In genomic region chr19:7617172-7617571, GRCh38 we compare ENCODE assay signal across 18 cellular contexts. TPM values are rescaled to one million over a fixed set of nuclear protein-coding genes. Genes with fewer than 3 reads are reported as not detected.
DNase-seq lines count a peak whose midpoint lies in the region; ATAC-seq, FAIRE-seq and TF ChIP-seq lines count a peak whose summit lies in the region.
"Had no signal": no experiment of that assay in that cellular context is flagged by ENCODE, and none has a peak within 500 bp of the region (broad histone marks: within the 10 kb centered on the region; RNA-seq: fewer than 3 reads in every experiment).

No MANE protein-coding gene starts in this region.

- H3K4me3 ChIP-seq in breast epithelium (no peak overlapping the region), mammary epithelial cell (replicated peaks in 1 of 3; ENCODE audit: insufficient read depth in 1 of 3, low read depth in 2 of 3, low read length in 3 of 3) (no peak overlapping the region), K562 (no peak overlapping the region), neutrophil (ENCODE audit: low read depth in 1 of 2, low read length in 1 of 2) (no peak overlapping the region), Karpas-422 (ENCODE audit: low read length) (no peak overlapping the region)
- H3K4me3 ChIP-seq: BLaER1, GM23338 had no signal

- H3K9me3 ChIP-seq in breast epithelium (no peaks in the 10 kb centered on the region), mammary epithelial cell (replicated peaks; ENCODE audit: insufficient read depth, low read length) (no peaks in the 10 kb centered on the region), K562 (replicated peaks; ENCODE audit: control insufficient read depth, insufficient read depth, low read depth, low read length) (no peaks in the 10 kb centered on the region), neutrophil (no peaks in the 10 kb centered on the region), Karpas-422 (ENCODE audit: low read length) (no peaks in the 10 kb centered on the region)
- H3K9me3 ChIP-seq: BLaER1 had no signal

- no peak overlapping the region for H2AFZ ChIP-seq in mammary epithelial cell (ENCODE audit: low read depth, low read length)
- no peak overlapping the region for H2AFZ ChIP-seq in K562 (ENCODE audit: low read depth, low read length)
- H2AFZ ChIP-seq in Karpas-422 (ENCODE audit: low read length): no peak overlapping the region
- H2AFZ ChIP-seq: GM23338 had no signal

- H3K79me2 ChIP-seq in mammary epithelial cell (ENCODE audit: insufficient read depth, low read length) (no peaks in the 10 kb centered on the region), K562 (ENCODE audit: control insufficient read depth, insufficient read depth, low read length) (no peaks in the 10 kb centered on the region), Karpas-422 (ENCODE audit: low read length) (no peaks in the 10 kb centered on the region)

- no peaks in the 10 kb centered on the region for H3K9me2 ChIP-seq in Karpas-422 (replicated peaks; ENCODE audit: insufficient read depth, low read length)

- FAIRE-seq in K562 (lab: Jason Lieb, UNC): no peak
- FAIRE-seq: GM12891 had no signal

- H3K36me3 ChIP-seq in breast epithelium (peaks cover 1% of the 10 kb centered on the region), mammary epithelial cell (ENCODE audit: insufficient read depth, low read length) (no peaks in the 10 kb centered on the region), K562 (ENCODE audit: control insufficient read depth, insufficient read depth, low read length) (peaks cover 31% of the 10 kb centered on the region; the same call in 2 of the 3 replicates), neutrophil (peaks cover 38% of the 10 kb centered on the region), Karpas-422 (ENCODE audit: insufficient read depth, low read length) (no peaks in the 10 kb centered on the region)

- no peak for TF ChIP-seq RAD21 in K562 (CRISPR knock-in tag; conservative IDR thresholded peaks at IDR 0.05 in 1 of 2, IDR thresholded peaks at IDR 0.05 in 1 of 2)

- H3K27ac ChIP-seq in breast epithelium (peak overlapping the region; percentile 90 to 94), mammary epithelial cell (ENCODE audit: insufficient read depth, low read depth, low read length) (no peak overlapping the region), K562 (ENCODE audit: extremely low read depth, low read depth, low read length) (no peak overlapping the region), neutrophil (peak overlapping the region; percentile 59), Karpas-422 (ENCODE audit: low read length) (no peak overlapping the region)
- H3K27ac ChIP-seq: BLaER1 had no signal

- no peaks in the 10 kb centered on the region for H4K20me1 ChIP-seq in mammary epithelial cell (ENCODE audit: insufficient read depth, low read length)
- H4K20me1 ChIP-seq in K562 (replicated peaks; ENCODE audit: control insufficient read depth, insufficient read depth, low read length): 0 out of 2 replicates have a peak, but pooled peaks cover 3% of the 10 kb centered on the region
- H4K20me1 ChIP-seq in Karpas-422 (ENCODE audit: insufficient read depth, low read depth, low read length): no peaks in the 10 kb centered on the region

- POLR2A ChIA-PET in K562 (lab: Yijun Ruan, JAX): interaction anchor here (2.7 kb wide), 1 partner anchor 12 kb away, joined by 22 read pairs; the partner anchor contains the start of genes PET100 and XAB2

- intact Hi-C loops in breast epithelium (cut with DNase I; ENCODE audit: low total_unique reads) (no loop called here), mammary epithelial cell (cut with micrococcal nuclease) (no loop called here), K562 (cut with micrococcal nuclease) (no loop called here), sciatic nerve (cut with DNase I) (no loop called here)

- H3K27me3 ChIP-seq in breast epithelium (no peaks in the 10 kb centered on the region), mammary epithelial cell (ENCODE audit: insufficient read depth, low read length) (no peaks in the 10 kb centered on the region), K562 (ENCODE audit: control insufficient read depth in 2 of 2, insufficient read depth in 2 of 2, low read length in 2 of 2) (peaks cover 3 to 10% of the 10 kb centered on the region in 2 experiments; a peak in 3 of 5 replicates), neutrophil (no peaks in the 10 kb centered on the region), Karpas-422 (ENCODE audit: low read length) (no peaks in the 10 kb centered on the region)
- H3K27me3 ChIP-seq: BLaER1 had no signal

- BruUV-seq in mammary epithelial cell (replicated peaks; lab: Mats Ljungman, UMichigan) (no TSS peak), K562 (replicated peaks; lab: Mats Ljungman, UMichigan) (no TSS peak)

- no peak overlapping the region for H3K9ac ChIP-seq in mammary epithelial cell (ENCODE audit: insufficient read depth, low read length)
- peak overlapping the region in 1 of 2 experiments; percentile 17; a peak in 1 of 4 replicates for H3K9ac ChIP-seq in K562 (ENCODE audit: insufficient read depth in 1 of 2, low read depth in 2 of 2, low read length in 2 of 2)
- H3K9ac ChIP-seq in Karpas-422 (ENCODE audit: low read length): no peak overlapping the region
- H3K9ac ChIP-seq: BLaER1 had no signal

- H3K4me1 ChIP-seq in breast epithelium: peaks cover 0 to 14% of the 10 kb centered on the region in 2 donors
- no peaks in the 10 kb centered on the region for H3K4me1 ChIP-seq in mammary epithelial cell (ENCODE audit: insufficient read depth, low read length)
- peaks cover 2 to 61% of the 10 kb centered on the region in 2 experiments; a peak in 4 of 5 replicates for H3K4me1 ChIP-seq in K562 (replicated peaks in 1 of 2; ENCODE audit: control insufficient read depth in 2 of 2, insufficient read depth in 2 of 2, low read length in 2 of 2)
- peaks cover 15 to 25% of the 10 kb centered on the region in 2 experiments for H3K4me1 ChIP-seq in neutrophil (ENCODE audit: control insufficient read depth in 1 of 2, insufficient read depth in 1 of 2, low read depth in 1 of 2, low read length in 1 of 2)
- no peaks in the 10 kb centered on the region for H3K4me1 ChIP-seq in Karpas-422 (ENCODE audit: low read length)
- H3K4me1 ChIP-seq: BLaER1 had no signal

- TF ChIP-seq POLR2A in breast epithelium (IDR thresholded peaks at IDR 0.05) (no peak), K562 (conservative IDR thresholded peaks at IDR 0.05) (no peak)

- no peak for TF ChIP-seq EP300 in K562 (IDR thresholded peaks at IDR 0.05; ENCODE audit: low read length)

- dilution Hi-C loops in mammary epithelial cell (cut with HindIII; ENCODE audit: low sequenced_read_pairs): loop anchor here (5.0 kb wide), 1 partner anchor 80 kb away; no protein-coding TSS in a partner anchor

- CTCF ChIA-PET in mammary epithelial cell (lab: Charles Lee; ENCODE audit: low non-redundant PET) (interaction anchor here (0.5 kb wide), 1 partner anchor 24 kb away, joined by 17 read pairs; no protein-coding TSS in a partner anchor), K562 (lab: Yijun Ruan, JAX; ENCODE audit: low intra/inter-chr PET ratio) (no interaction called here)

- in situ Hi-C loops in mammary epithelial cell (cut with MboI; ENCODE audit: low sequenced_read_pairs in 2 of 2) (no loop called here), K562 (cut with MboI) (no loop called here)

- H3K4me2 ChIP-seq in mammary epithelial cell (ENCODE audit: insufficient read depth, low read depth, low read length): no peak overlapping the region
- H3K4me2 ChIP-seq in K562 (ENCODE audit: insufficient read depth, low read length): no peak overlapping the region
- H3K4me2 ChIP-seq in Karpas-422 (ENCODE audit: low read depth, low read length, poor library complexity, severe bottlenecking): no peak overlapping the region
- H3K4me2 ChIP-seq: BLaER1, GM23338 had no signal

- no CpG with 5 or more reads among the region's 12 CpGs for WGBS in mammary epithelial cell (ENCODE audit: low coverage, missing lambda C conversion rate)
- 74% methylated on average over 9 of the region's 12 CpGs for WGBS in K562 (ENCODE audit: insufficient coverage, low coverage, missing lambda C conversion rate)

- ATAC-seq in K562: no peak
- no peak for ATAC-seq in sciatic nerve
- ATAC-seq: GM23338 had no signal

- TF ChIP-seq CTCF in breast epithelium (IDR thresholded peaks at IDR 0.05) (no peak), mammary epithelial cell (conservative IDR thresholded peaks at IDR 0.05 in 1 of 2, IDR thresholded peaks at IDR 0.05 in 1 of 2; ENCODE audit: extremely low read depth in 1 of 2, insufficient read depth in 1 of 2, low read depth in 1 of 2, low read length in 2 of 2) (no peak), K562 (IDR thresholded peaks at IDR 0.05 in 2 of 3, conservative IDR thresholded peaks at IDR 0.05 in 1 of 3; ENCODE audit: insufficient read depth in 2 of 3, low read depth in 1 of 3, low read length in 3 of 3) (no peak), neutrophil (IDR thresholded peaks at IDR 0.05) (no peak)

- no peaks in the 10 kb centered on the region for H3K9me1 ChIP-seq in K562 (ENCODE audit: control insufficient read depth, insufficient read depth, low read length)

- DNase-seq in breast epithelium (ENCODE audit: low spot score in 2 of 2) (no peak), mammary epithelial cell (no peak), K562 (ENCODE audit: extremely low read depth in 1 of 4, low spot score in 3 of 4) (no peak), sciatic nerve (ENCODE audit: low spot score) (no peak), T-helper 9 cell (no peak), Karpas-422 (no peak)
- DNase-seq: 8988T; AML-193; CD4-positive, CD25-positive, alpha-beta regulatory T cell; DMS79; H7; IMR-90 had no signal

RNA-seq across cellular contexts. Expression of gene XAB2, which starts 12.2 kb away (rescaled TPM):
- total RNA-seq in breast epithelium: 10 to 100 TPM; 41.3 to 49.0 (median 41.9) TPM
- 10 to 100 TPM; 31.3 to 31.6 TPM for total RNA-seq in mammary epithelial cell
- polyA plus RNA-seq in mammary epithelial cell: 31.9 TPM
- polyA minus RNA-seq in mammary epithelial cell: 39.0 TPM
- 26.2 and 87.7 TPM in 2 replicates for total RNA-seq in K562 (2011; cell fraction: chromatin; rRNA removed; ENCODE audit: low replicate concordance)
- total RNA-seq in K562 (2011; cell fraction: nucleolus; rRNA removed): 82.9 and 84.2 TPM in 2 replicates
- 36.0 and 40.3 TPM in 2 replicates for total RNA-seq in K562 (2011; cell fraction: nucleoplasm; rRNA removed)
- 43.7 and 54.6 TPM in 2 replicates for total RNA-seq in K562 (2014; rRNA removed)
- total RNA-seq in K562 (2014; rRNA removed; fragmentation: Illumina TruSeq; extraction: Trizol): 5.6 and 7.6 TPM in 2 replicates
- total RNA-seq in K562 (2015; rRNA removed; fragmentation: Illumina TruSeq; extraction: Trizol): 22.0 and 24.3 TPM in 2 replicates
- 58.3 and 58.7 TPM in 2 replicates for total RNA-seq in K562 (2021)
- polyA plus RNA-seq in K562 (2011; rRNA removed): 19.1 and 36.3 TPM in 2 replicates
- polyA plus RNA-seq in K562 (2011; cell fraction: cytosol; rRNA removed): 34.9 and 73.2 TPM in 2 replicates
- polyA plus RNA-seq in K562 (2011; cell fraction: nucleus; rRNA removed): 90.6 and 116 TPM in 2 replicates
- 39.7 and 58.7 TPM in 2 replicates for polyA plus RNA-seq in K562 (2012)
- 20.0 and 33.9 TPM in 2 replicates for polyA plus RNA-seq in K562 (2014; fragmentation: Illumina TruSeq; extraction: Trizol)
- under 1 TPM; 0.21 to 0.71 TPM for polyA plus RNA-seq in K562 (2014; fragmentation: Nextera tagmentation; extraction: Ambion mirVana)
- 36.7 and 38.4 TPM in 2 replicates for polyA plus RNA-seq in K562 (2014; rRNA removed)
- 19.3 and 29.5 TPM in 2 replicates for polyA minus RNA-seq in K562 (2011; rRNA and poly(A)+ RNA removed)
- polyA minus RNA-seq in K562 (2011; cell fraction: cytosol; rRNA and poly(A)+ RNA removed): 50.8 and 65.5 TPM in 2 replicates
- 26.3 and 36.9 TPM in 2 replicates for polyA minus RNA-seq in K562 (2011; cell fraction: nucleus; rRNA and poly(A)+ RNA removed)
- 34.0 TPM for total RNA-seq in sciatic nerve
- total RNA-seq in Karpas-422 (2014; rRNA removed; shearing (Covaris generic); ENCODE audit: low replicate concordance): 20.2 and 36.2 TPM in 2 replicates

RNA-seq across cellular contexts. Expression of gene PET100, which starts 12.4 kb away (rescaled TPM):
- total RNA-seq in breast epithelium (10 to 100 TPM; 23.7 to 40.4 (median 33.1) TPM), mammary epithelial cell (10 to 100 TPM in 1 of 2 donors, 1 to 10 TPM in 1; 2.2 to 64.8 TPM), K562 (2014; rRNA removed) (59.9 and 62.3 TPM in 2 replicates), K562 (2014; rRNA removed; fragmentation: Illumina TruSeq; extraction: Trizol) (116 and 120 TPM in 2 replicates), K562 (2015; rRNA removed; fragmentation: Illumina TruSeq; extraction: Trizol) (82.1 and 93.7 TPM in 2 replicates), K562 (2021) (147 and 160 TPM in 2 replicates), sciatic nerve (95.1 TPM)
- polyA plus RNA-seq in mammary epithelial cell (24.2 TPM), K562 (2011; rRNA removed) (51.1 and 72.3 TPM in 2 replicates), K562 (2014; fragmentation: Illumina TruSeq; extraction: Trizol) (77.2 and 79.8 TPM in 2 replicates), K562 (2014; fragmentation: Nextera tagmentation; extraction: Ambion mirVana) (100 to 1,000 TPM; 322 to 351 TPM), K562 (2014; rRNA removed) (98.3 and 111 TPM in 2 replicates)
- not detected for polyA minus RNA-seq in mammary epithelial cell
- 38.1 and 46.0 TPM in 2 replicates for total RNA-seq in K562 (2011; cell fraction: chromatin; rRNA removed; ENCODE audit: low replicate concordance)
- total RNA-seq in K562 (2011; cell fraction: nucleolus; rRNA removed): 31.5 and 34.5 TPM in 2 replicates
- total RNA-seq in K562 (2011; cell fraction: nucleoplasm; rRNA removed): 43.6 and 52.8 TPM in 2 replicates
- polyA plus RNA-seq in K562 (2011; cell fraction: cytosol; rRNA removed): 21.3 and 27.3 TPM in 2 replicates
- 33.8 and 34.8 TPM in 2 replicates for polyA plus RNA-seq in K562 (2011; cell fraction: nucleus; rRNA removed)
- 68.4 and 184 TPM in 2 replicates for polyA plus RNA-seq in K562 (2012)
- 14.1 and 14.8 TPM in 2 replicates for polyA minus RNA-seq in K562 (2011; rRNA and poly(A)+ RNA removed)
- 8.8 and 9.0 TPM in 2 replicates for polyA minus RNA-seq in K562 (2011; cell fraction: cytosol; rRNA and poly(A)+ RNA removed)
- polyA minus RNA-seq in K562 (2011; cell fraction: nucleus; rRNA and poly(A)+ RNA removed): 4.7 and 15.7 TPM in 2 replicates
- 15.5 and 51.5 TPM in 2 replicates for total RNA-seq in Karpas-422 (2014; rRNA removed; shearing (Covaris generic); ENCODE audit: low replicate concordance)

RNA-seq across cellular contexts. Expression of gene PCP2, which starts 16.3 kb away (rescaled TPM):
- total RNA-seq in breast epithelium (1 to 10 TPM in 2 of 3 donors, not detected in 1; 4.9 to 6.7 TPM), mammary epithelial cell (under 1 TPM in 1 of 2 donors, not detected in 1; 0.66 TPM), K562 (2014; rRNA removed) (0.73 and 1.5 TPM in 2 replicates), K562 (2014; rRNA removed; fragmentation: Illumina TruSeq; extraction: Trizol) (0.25 TPM in 1 of 2 replicates, not detected in the other), K562 (2015; rRNA removed; fragmentation: Illumina TruSeq; extraction: Trizol) (0.23 TPM in 1 of 2 replicates, not detected in the other), K562 (2021) (0.96 and 1.3 TPM in 2 replicates), sciatic nerve (not detected)
- polyA plus RNA-seq in mammary epithelial cell (not detected), K562 (2011; rRNA removed) (0.17 and 0.47 TPM in 2 replicates), K562 (2014; fragmentation: Illumina TruSeq; extraction: Trizol) (0.90 TPM in 1 of 2 replicates, not detected in the other), K562 (2014; fragmentation: Nextera tagmentation; extraction: Ambion mirVana) (under 1 TPM in 1 of 2 experiments, not detected in 1; 0.22 TPM), K562 (2014; rRNA removed) (1.3 and 1.6 TPM in 2 replicates)
- polyA minus RNA-seq in mammary epithelial cell: not detected
- total RNA-seq in K562 (2011; cell fraction: chromatin; rRNA removed; ENCODE audit: low replicate concordance): 1.8 TPM in 1 of 2 replicates, not detected in the other
- 0.53 and 1.2 TPM in 2 replicates for total RNA-seq in K562 (2011; cell fraction: nucleolus; rRNA removed)
- total RNA-seq in K562 (2011; cell fraction: nucleoplasm; rRNA removed): 0.59 and 1.8 TPM in 2 replicates
- 0.49 and 0.79 TPM in 2 replicates for polyA plus RNA-seq in K562 (2011; cell fraction: cytosol; rRNA removed)
- polyA plus RNA-seq in K562 (2011; cell fraction: nucleus; rRNA removed): 2.3 and 6.4 TPM in 2 replicates
- polyA plus RNA-seq in K562 (2012): 1.7 and 3.8 TPM in 2 replicates
- not detected in 2 replicates for polyA minus RNA-seq in K562 (2011; rRNA and poly(A)+ RNA removed)
- polyA minus RNA-seq in K562 (2011; cell fraction: cytosol; rRNA and poly(A)+ RNA removed): not detected in 2 replicates
- polyA minus RNA-seq in K562 (2011; cell fraction: nucleus; rRNA and poly(A)+ RNA removed): not detected in 2 replicates
- total RNA-seq in Karpas-422 (2014; rRNA removed; shearing (Covaris generic); ENCODE audit: low replicate concordance): 0.65 TPM in 1 of 2 replicates, not detected in the other
- total RNA-seq: G401, GM23338, H7, HT-29, IMR-90 had no signal
- polyA plus RNA-seq: GM23338, IMR-90 had no signal

RNA-seq across cellular contexts. Expression of gene STXBP2, which starts 19.7 kb away (rescaled TPM):
- 10 to 100 TPM; 15.4 to 55.3 (median 37.0) TPM for total RNA-seq in breast epithelium
- 10 to 100 TPM; 34.3 to 82.0 TPM for total RNA-seq in mammary epithelial cell
- 78.1 TPM for polyA plus RNA-seq in mammary epithelial cell
- 108 TPM for polyA minus RNA-seq in mammary epithelial cell
- 1,097 and 1,923 TPM in 2 replicates for total RNA-seq in K562 (2011; cell fraction: chromatin; rRNA removed; ENCODE audit: low replicate concordance)
- 928 and 1,024 TPM in 2 replicates for total RNA-seq in K562 (2011; cell fraction: nucleolus; rRNA removed)
- total RNA-seq in K562 (2011; cell fraction: nucleoplasm; rRNA removed): 1,126 and 1,380 TPM in 2 replicates
- 79.9 and 96.0 TPM in 2 replicates for total RNA-seq in K562 (2014; rRNA removed)
- 29.8 and 31.6 TPM in 2 replicates for total RNA-seq in K562 (2014; rRNA removed; fragmentation: Illumina TruSeq; extraction: Trizol)
- total RNA-seq in K562 (2015; rRNA removed; fragmentation: Illumina TruSeq; extraction: Trizol): 37.6 and 38.4 TPM in 2 replicates
- total RNA-seq in K562 (2021): 136 and 163 TPM in 2 replicates
- polyA plus RNA-seq in K562 (2011; rRNA removed): 141 and 157 TPM in 2 replicates
- 143 and 228 TPM in 2 replicates for polyA plus RNA-seq in K562 (2011; cell fraction: cytosol; rRNA removed)
- 689 and 874 TPM in 2 replicates for polyA plus RNA-seq in K562 (2011; cell fraction: nucleus; rRNA removed)
- 178 and 291 TPM in 2 replicates for polyA plus RNA-seq in K562 (2012)
- 71.3 and 102 TPM in 2 replicates for polyA plus RNA-seq in K562 (2014; fragmentation: Illumina TruSeq; extraction: Trizol)
- polyA plus RNA-seq in K562 (2014; fragmentation: Nextera tagmentation; extraction: Ambion mirVana): 1 to 10 TPM; 2.5 to 9.1 TPM
- 142 and 145 TPM in 2 replicates for polyA plus RNA-seq in K562 (2014; rRNA removed)
- polyA minus RNA-seq in K562 (2011; rRNA and poly(A)+ RNA removed): 674 and 952 TPM in 2 replicates
- 134 and 138 TPM in 2 replicates for polyA minus RNA-seq in K562 (2011; cell fraction: cytosol; rRNA and poly(A)+ RNA removed)
- 244 and 299 TPM in 2 replicates for polyA minus RNA-seq in K562 (2011; cell fraction: nucleus; rRNA and poly(A)+ RNA removed)
- 30.1 TPM for total RNA-seq in sciatic nerve
- 36.5 and 61.3 TPM in 2 replicates for total RNA-seq in Karpas-422 (2014; rRNA removed; shearing (Covaris generic); ENCODE audit: low replicate concordance)

RNA-seq across cellular contexts. Expression of gene CAMSAP3, which starts 21.5 kb away (rescaled TPM):
- total RNA-seq in breast epithelium: 10 to 100 TPM in 1 of 3 donors, 1 to 10 TPM in 1, not detected in 1; 5.6 to 14.2 TPM
- total RNA-seq in mammary epithelial cell: 1 to 10 TPM; 3.8 to 10.0 TPM
- polyA plus RNA-seq in mammary epithelial cell: 5.4 TPM
- 0.52 TPM for polyA minus RNA-seq in mammary epithelial cell
- 0.56 and 3.9 TPM in 2 replicates for total RNA-seq in K562 (2011; cell fraction: chromatin; rRNA removed; ENCODE audit: low replicate concordance)
- 0.92 and 3.5 TPM in 2 replicates for total RNA-seq in K562 (2011; cell fraction: nucleolus; rRNA removed)
- total RNA-seq in K562 (2011; cell fraction: nucleoplasm; rRNA removed): 0.99 and 1.2 TPM in 2 replicates
- 0.18 and 0.24 TPM in 2 replicates for total RNA-seq in K562 (2014; rRNA removed)
- 0.25 TPM in 1 of 2 replicates, not detected in the other for total RNA-seq in K562 (2014; rRNA removed; fragmentation: Illumina TruSeq; extraction: Trizol)
- 0.07 and 0.23 TPM in 2 replicates for total RNA-seq in K562 (2015; rRNA removed; fragmentation: Illumina TruSeq; extraction: Trizol)
- 0.67 and 0.89 TPM in 2 replicates for total RNA-seq in K562 (2021)
- polyA plus RNA-seq in K562 (2011; rRNA removed): 0.25 and 0.64 TPM in 2 replicates
- 0.40 and 0.49 TPM in 2 replicates for polyA plus RNA-seq in K562 (2011; cell fraction: cytosol; rRNA removed)
- 2.3 and 2.5 TPM in 2 replicates for polyA plus RNA-seq in K562 (2011; cell fraction: nucleus; rRNA removed)
- polyA plus RNA-seq in K562 (2012): 0.65 and 2.6 TPM in 2 replicates
- 0.30 TPM in 2 replicates for polyA plus RNA-seq in K562 (2014; fragmentation: Illumina TruSeq; extraction: Trizol)
- under 1 TPM in 1 of 2 experiments, not detected in 1; 0.01 TPM for polyA plus RNA-seq in K562 (2014; fragmentation: Nextera tagmentation; extraction: Ambion mirVana)
- polyA plus RNA-seq in K562 (2014; rRNA removed): 0.17 and 0.18 TPM in 2 replicates
- polyA minus RNA-seq in K562 (2011; rRNA and poly(A)+ RNA removed): 0.06 and 0.07 TPM in 2 replicates
- polyA minus RNA-seq in K562 (2011; cell fraction: cytosol; rRNA and poly(A)+ RNA removed): 0.38 and 1.0 TPM in 2 replicates
- 0.54 and 1.8 TPM in 2 replicates for polyA minus RNA-seq in K562 (2011; cell fraction: nucleus; rRNA and poly(A)+ RNA removed)
- total RNA-seq in sciatic nerve: not detected
- 0.36 TPM in 1 of 2 replicates, not detected in the other for total RNA-seq in Karpas-422 (2014; rRNA removed; shearing (Covaris generic); ENCODE audit: low replicate concordance)
- total RNA-seq: CD4-positive, CD25-positive, alpha-beta regulatory T cell; IMR-90 had no signal
- polyA plus RNA-seq: CD4-positive, CD25-positive, alpha-beta regulatory T cell; IMR-90 had no signal

Comparison
In these comparisons a context has a peak if more than half of its experiments do, and no peak if none do; other contexts are left out.
1. H3K27ac ChIP-seq: peak in breast epithelium (2 of 2) and neutrophil (single experiment); none in mammary epithelial cell (single experiment), K562 (single experiment) and Karpas-422 (single experiment).